In genomic region chr21:8427790-8428667, GRCh38 we compare ENCODE assay signal across 7 cellular contexts.
DNase-seq lines count a peak whose midpoint lies in the region; ATAC-seq, FAIRE-seq and TF ChIP-seq lines count a peak whose summit lies in the region.
"Not testable (repeated sequence)": the region's sequence is repeated elsewhere in the genome, so short reads cannot be mapped to it uniquely, and the experiment has no call there.

No MANE protein-coding gene starts in this region.

- not testable (repeated sequence) for DNase-seq in GM12878 (ENCODE audit: low read depth, low spot score); memory B cell (ENCODE audit: low spot score in 2 of 2)

- in situ Hi-C loops in GM12878 (cut with MboI), result not testable (repeated sequence)

- not testable (repeated sequence) for BruUV-seq in GM12878 (replicated peaks; lab: Mats Ljungman, UMichigan)

- not testable (repeated sequence) for FAIRE-seq in GM12878 (lab: Jason Lieb, UNC)

- not testable (repeated sequence) for H3K27me3 ChIP-seq in GM12878 (replicated peaks in 1 of 2; ENCODE audit: control insufficient read depth in 2 of 2, insufficient read depth in 2 of 2, low read length in 1 of 2)

- not testable (repeated sequence) for H3K4me1 Mint-ChIP-seq in memory B cell

- not testable (repeated sequence) for H3K9ac ChIP-seq in GM12878 (ENCODE audit: control insufficient read depth, insufficient read depth, low read length)

- not testable (repeated sequence) for H4K20me1 ChIP-seq in GM12878 (ENCODE audit: control insufficient read depth, insufficient read depth)

- not testable (repeated sequence) for H3K4me3 Mint-ChIP-seq in memory B cell

- H3K9me3 Mint-ChIP-seq in memory B cell, result not testable (repeated sequence)

- POLR2A ChIA-PET in GM12878 (lab: Charles Lee), result not testable (repeated sequence)

- not testable (repeated sequence) for H3K79me2 ChIP-seq in GM12878 (ENCODE audit: control insufficient read depth, insufficient read depth, low read length)

- RAD21 ChIA-PET in GM12878 (lab: Charles Lee; ENCODE audit: unreplicated experiment), result not testable (repeated sequence)

- not testable (repeated sequence) for H2AFZ ChIP-seq in GM12878 (ENCODE audit: control insufficient read depth, low read depth, low read length)

- H3K4me2 ChIP-seq in GM12878 (ENCODE audit: control insufficient read depth, insufficient read depth), result not testable (repeated sequence)

- H3K4me1 ChIP-seq in GM12878 (ENCODE audit: control insufficient read depth, insufficient read depth, low read length), result not testable (repeated sequence)

- not testable (repeated sequence) for H3K27ac ChIP-seq in GM12878 (ENCODE audit: control insufficient read depth, insufficient read depth)

- not testable (repeated sequence) for H3K9me3 ChIP-seq in GM12878 (replicated peaks; ENCODE audit: control insufficient read depth, insufficient read depth, low read length)

- not testable (repeated sequence) for H3K36me3 ChIP-seq in GM12878 (ENCODE audit: control insufficient read depth in 2 of 2, insufficient read depth in 2 of 2, low read length in 1 of 2)

- TF ChIP-seq CTCF in GM12878 (IDR thresholded peaks at IDR 0.05 in 2 of 3, conservative IDR thresholded peaks at IDR 0.05 in 1 of 3; ENCODE audit: control insufficient read depth in 2 of 3, extremely low read depth in 1 of 3, insufficient read depth in 1 of 3, low read depth in 3 of 3, low read length in 3 of 3), result not testable (repeated sequence)

- H3K27ac Mint-ChIP-seq in memory B cell, result not testable (repeated sequence)

- not testable (repeated sequence) for H3K4me3 ChIP-seq in GM12878

- H3K36me3 Mint-ChIP-seq in memory B cell, result not testable (repeated sequence)

- no CpG with 5 or more reads among the region's 47 CpGs for WGBS in GM12878 (ENCODE audit: insufficient coverage, insufficient replicate concordance, low lambda C conversion rate, missing lambda C conversion rate)

- peak; percentile 58 for ATAC-seq in GM18868 (IDR thresholded peaks at IDR 0.05; ENCODE audit: unreplicated experiment)
- peak; percentile 34 for ATAC-seq in GM21367 (IDR thresholded peaks at IDR 0.05; ENCODE audit: unreplicated experiment)
- peak; percentile 49 for ATAC-seq in HG02642 (IDR thresholded peaks at IDR 0.05; ENCODE audit: poor library complexity, unreplicated experiment)
- ATAC-seq in HG03097 (IDR thresholded peaks at IDR 0.05; ENCODE audit: low FRiP score, unreplicated experiment), result peak; percentile 55
- ATAC-seq in HG03571 (IDR thresholded peaks at IDR 0.05; ENCODE audit: unreplicated experiment), result peak; percentile 34
- ATAC-seq in GM12878, result peak; percentile 55
- peak; percentile 26 for ATAC-seq in memory B cell (ENCODE audit: low read depth)

- not testable (repeated sequence) for TF ChIP-seq RAD21 in GM12878 (IDR thresholded peaks at IDR 0.05; ENCODE audit: insufficient read depth, low read depth, low read length)

- not testable (repeated sequence) for H3K27me3 Mint-ChIP-seq in memory B cell

- CTCF ChIA-PET in GM12878 (lab: Yijun Ruan, JAX), result not testable (repeated sequence)

- TF ChIP-seq EP300 in GM12878 (IDR thresholded peaks at IDR 0.05; ENCODE audit: borderline replicate concordance in 1 of 2, control insufficient read depth in 1 of 2, low read depth in 2 of 2, low read length in 2 of 2), result not testable (repeated sequence)

- not testable (repeated sequence) for TF ChIP-seq POLR2A in GM12878 (IDR thresholded peaks at IDR 0.05; ENCODE audit: low read depth, low read length)

- intact Hi-C loops in GM12878 (cut with micrococcal nuclease; ENCODE audit: unreplicated experiment), result not testable (repeated sequence)

- SMC1A ChIA-PET in GM12878 (lab: Charles Lee; ENCODE audit: uncharacterized antibody, unreplicated experiment), result not testable (repeated sequence)
